Comparison of ENCODE assay signal across 21 cellular contexts in the genomic region with DNA sequence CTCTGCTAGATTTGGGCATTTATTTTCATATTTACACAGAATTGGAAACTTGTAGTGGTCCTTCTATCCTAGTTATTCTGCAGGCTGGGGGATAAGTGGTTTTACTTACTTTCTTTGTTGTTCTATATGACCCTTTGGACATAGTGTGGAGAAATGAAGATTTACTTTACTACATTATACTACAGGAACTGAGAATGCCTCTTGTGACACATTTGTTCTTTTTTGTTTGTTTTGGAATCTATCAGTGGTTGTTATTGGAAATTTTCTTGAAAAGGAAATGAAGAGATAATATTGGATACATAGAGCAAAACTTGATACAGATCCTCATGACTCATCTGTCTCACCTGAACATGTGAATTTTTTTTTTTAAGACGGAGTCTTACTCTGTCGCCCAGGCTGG.
A peak's percentile ranks its signal among the peaks of the same experiment; 100 is the strongest.
DNase-seq lines count a peak whose midpoint lies in the region; ATAC-seq, FAIRE-seq and TF ChIP-seq lines count a peak whose summit lies in the region.
"Had no signal": no experiment of that assay in that cellular context is flagged by ENCODE, and none has a peak within 500 bp of the region (broad histone marks: within the 10 kb centered on the region; RNA-seq: fewer than 3 reads in every experiment).

No MANE protein-coding gene starts in this region.

- peaks cover 21% of the 10 kb centered on the region for H3K4me1 ChIP-seq in ACC112 (ENCODE audit: control insufficient read depth, insufficient read depth, low read length, unreplicated experiment)
- H3K4me1 ChIP-seq: A549, BLaER1, Caco-2 had no signal

- TF ChIP-seq POLR2A in H54 (IDR thresholded peaks at IDR 0.05; ENCODE audit: low read depth, low read length), result no peak

- no peak overlapping the region; the same call in 1 of the 2 replicates for H3K27ac ChIP-seq in ACC112 (ENCODE audit: low read depth, low read length)
- H3K27ac ChIP-seq in VCaP, result peak overlapping the region; percentile 74
- H3K27ac ChIP-seq: 22Rv1, A549, BLaER1 had no signal

- DNase-seq in H54 (ENCODE audit: insufficient read length, low spot score), result no peak
- no peak for DNase-seq in GM19239 (ENCODE audit: insufficient read length, low spot score)
- DNase-seq: ACHN; BE2C; C1 segment of cervical spinal cord; Caco-2; Calu3; CD4-positive, alpha-beta T cell; CD8-positive, alpha-beta T cell; DMS79 treated with DMSO at 0.1 percent for 48 hours; GF-D8 had no signal

- 0 out of 2 replicates have a peak overlapping the region, but pooled peaks have one; percentile 2 for H3K4me3 ChIP-seq in ACC112 (ENCODE audit: low read depth, low read length)
- H3K4me3 ChIP-seq: A549, BLaER1 had no signal

- H3K79me2 ChIP-seq in ACC112 (ENCODE audit: control insufficient read depth, insufficient read depth, low read length, unreplicated experiment), result no peaks in the 10 kb centered on the region

- no peak for TF ChIP-seq CTCF in VCaP (conservative IDR thresholded peaks at IDR 0.05)

- ATAC-seq in HG02588 (IDR thresholded peaks at IDR 0.05; ENCODE audit: unreplicated experiment), result no peak
- no peak for ATAC-seq in GM21717 (IDR thresholded peaks at IDR 0.05; ENCODE audit: unreplicated experiment)
- ATAC-seq: A549; CD8-positive, alpha-beta T cell had no signal

- H2AFZ ChIP-seq in ACC112 (ENCODE audit: low read length, unreplicated experiment), result no peak overlapping the region

- FAIRE-seq in H54 (lab: Jason Lieb, UNC) (peak; percentile 20), GM19239 (lab: Jason Lieb, UNC) (no peak)
- FAIRE-seq: A549, D721Med, G401.6, GM12891 had no signal

- H3K36me3 ChIP-seq in ACC112 (ENCODE audit: insufficient read depth, low read length), result no peaks in the 10 kb centered on the region
- H3K36me3 ChIP-seq: BE2C, BLaER1 had no signal

- no peaks in the 10 kb centered on the region for H3K27me3 ChIP-seq in ACC112 (ENCODE audit: insufficient read depth, low read length)
- H3K27me3 ChIP-seq: BE2C, BLaER1 had no signal
